In genomic region chr19:1478934-1479707, GRCh38 we compare ENCODE assay signal across 8 cellular contexts. TPM values are rescaled to one million over a fixed set of nuclear protein-coding genes. Genes with fewer than 3 reads are reported as not detected.
A peak's percentile ranks its signal among the peaks of the same experiment; 100 is the strongest.
DNase-seq lines count a peak whose midpoint lies in the region; ATAC-seq, FAIRE-seq and TF ChIP-seq lines count a peak whose summit lies in the region.

Gene C19orf25 (minus strand): TSS chr19:1479215. CDS start chr19:1478903, 312 bp downstream.

- peak; percentile 86 for FAIRE-seq in islet of Langerhans (lab: Jason Lieb, UNC)

- CTCF ChIA-PET in AG04450 (lab: Charles Lee): no interaction called here

- POLR2A ChIA-PET in AG04450 (lab: Yijun Ruan, JAX): no interaction called here

- peak within 1 kb of the TSS; percentile 47 for H3K27ac ChIP-seq in AG04450 (ENCODE audit: low read depth, low read length)
- H3K27ac ChIP-seq in caudate nucleus (ENCODE audit: low read depth, low read length): peak within 1 kb of the TSS; percentile 84

- no peaks in the 10 kb centered on the region for H3K27me3 ChIP-seq in AG04450 (ENCODE audit: control insufficient read depth, insufficient read depth, low read length)

- no peak for TF ChIP-seq CTCF in AG04450 (IDR thresholded peaks at IDR 0.05; ENCODE audit: low read depth, low read length)

- ATAC-seq in GM18909 (IDR thresholded peaks at IDR 0.05; ENCODE audit: poor library complexity, unreplicated experiment): peak; percentile 87
- peak; percentile 82 for ATAC-seq in HG03175 (IDR thresholded peaks at IDR 0.05; ENCODE audit: unreplicated experiment)

- H3K4me3 ChIP-seq in AG04450 (ENCODE audit: low read depth, low read length): peak within 1 kb of the TSS; percentile 88

- DNase-seq in AG04450 (ENCODE audit: low read depth, low spot score) (peak; percentile 78), NCI-H446 (lab: John Stamatoyannopoulos, UW) (peak; percentile 90 to 97), caudate nucleus (lab: John Stamatoyannopoulos, UW) (peak in 60 of 61 donors; percentile 51 to 96 (median 86))
- DNase-seq in activated CD4-positive, CD25-positive, alpha-beta regulatory T cell (lab: John Stamatoyannopoulos, UW): peak; percentile 84 to 85 (median 84)
- peak; percentile 85 to 94 for DNase-seq in stimulated activated CD4-positive, alpha-beta T cell treated with anti-CD3 and anti-CD28 coated beads, Interleukin-12 subunit alpha, Interleukin-12 subunit beta, amount 100 ng/mL, for 24 hours (ENCODE audit: low read depth in 2 of 2)

- H3K9me3 ChIP-seq in AG04450 (ENCODE audit: control insufficient read depth, insufficient read depth, low read length): no peaks in the 10 kb centered on the region; the same call in 1 of the 2 replicates

RNA-seq across cellular contexts. Expression of gene C19orf25, which starts in this region (rescaled TPM):
- polyA plus RNA-seq in AG04450 (2011; rRNA removed): 14.5 and 17.5 TPM in 2 replicates
- 6.3 and 7.8 TPM in 2 replicates for polyA minus RNA-seq in AG04450 (2011; rRNA and poly(A)+ RNA removed)

Comparison
In these comparisons a context has a peak if more than half of its experiments do, and no peak if none do; other contexts are left out.
1. Peak in every context shown above with its lines: DNase-seq, ATAC-seq, H3K4me3 ChIP-seq and H3K27ac ChIP-seq.